Comparison of ENCODE assay signal across 1 cellular context in genomic region chr2:227804970-227805369, GRCh38.
TF ChIP-seq lines count a peak whose summit lies in the region.

No MANE protein-coding gene starts in this region.

TF ChIP-seq in IMR-90, 13 proteins besides CTCF, POLR2A, EP300 and RAD21 (continued from another document):
- TF ChIP-seq BHLHE40 (IDR thresholded peaks at IDR 0.05; ENCODE audit: low read depth, low read length), result no peak
